Comparison of ENCODE assay signal across 17 cellular contexts in genomic region chr22:31228425-31228824, GRCh38. TPM values are rescaled to one million over a fixed set of nuclear protein-coding genes. Genes with fewer than 3 reads are reported as not detected.
DNase-seq lines count a peak whose midpoint lies in the region; ATAC-seq and TF ChIP-seq lines count a peak whose summit lies in the region.
"Had no signal": no experiment of that assay in that cellular context is flagged by ENCODE, and none has a peak within 500 bp of the region (broad histone marks: within the 10 kb centered on the region; RNA-seq: fewer than 3 reads in every experiment).

No MANE protein-coding gene starts in this region.

- POLR2A ChIA-PET in CD8-positive, alpha-beta T cell (lab: Charles Lee) = interaction anchor here (1.1 kb wide), 1 partner anchor 15 kb away, joined by 5 read pairs; no protein-coding TSS in a partner anchor

- peaks cover 25% of the 10 kb centered on the region for H3K4me1 ChIP-seq in CD8-positive, alpha-beta T cell (ENCODE audit: insufficient read depth, low read length)
- peaks cover 12 to 64% (median 35%) of the 10 kb centered on the region in 3 donors for H3K4me1 ChIP-seq in esophagus squamous epithelium

- H3K36me3 ChIP-seq in CD8-positive, alpha-beta T cell (ENCODE audit: insufficient read depth, low read length) = no peaks in the 10 kb centered on the region
- peaks cover 0 to 25% (median 4%) of the 10 kb centered on the region in 3 donors for H3K36me3 ChIP-seq in esophagus squamous epithelium
- H3K36me3 ChIP-seq: HAP-1, pancreas, thoracic aorta had no signal

- WGBS in esophagus squamous epithelium, 2 donors = 94% methylated on average over 4 to 5 of the region's 5 CpGs

- no peaks in the 10 kb centered on the region for H3K9me3 Mint-ChIP-seq in CD8-positive, alpha-beta T cell

- H3K4me1 Mint-ChIP-seq in CD8-positive, alpha-beta T cell (ENCODE audit: low read depth) = peaks cover 36% of the 10 kb centered on the region

- no peaks in the 10 kb centered on the region for H3K27me3 Mint-ChIP-seq in CD8-positive, alpha-beta T cell (ENCODE audit: low read depth)

- no peak overlapping the region for H3K27ac ChIP-seq in CD8-positive, alpha-beta T cell (ENCODE audit: low read depth, low read length)
- H3K27ac ChIP-seq in esophagus squamous epithelium = peak overlapping the region in 3 of 4 donors; percentile 5 to 74 (median 55)

- CTCF ChIA-PET in CD8-positive, alpha-beta T cell (lab: Charles Lee) = interaction anchor here (0.6 to 8.8 kb wide), 5 partner anchors 16 to 594 kb away, joined by 3 to 98 read pairs (median 4); partner anchors contain the start of genes LIMK2 and SLC35E4

- DNase-seq in CD8-positive, alpha-beta T cell = no peak
- DNase-seq in NCI-H82 treated with DMSO at 0.1 percent for 48 hours (lab: John Stamatoyannopoulos, UW; ENCODE audit: unreplicated experiment) (peak; percentile 80), esophagus squamous epithelium (lab: John Stamatoyannopoulos, UW) (no peak), retinal pigment epithelial cell (ENCODE audit: low read depth) (peak; percentile 62), NCI-H2107 (lab: John Stamatoyannopoulos, UW) (no peak), RPMI8226 (no peak), NCI-H1092 treated with DMSO at 0.1 percent for 48 hours (lab: John Stamatoyannopoulos, UW) (no peak)
- DNase-seq: activated CD4-positive, alpha-beta T cell treated with anti-CD3 and anti-CD28 coated beads for 1 hour; activated naive CD4-positive, alpha-beta T cell; DMS 273 treated with DMSO at 0.1 percent for 48 hours; NCI-H2029 treated with DMSO at 0.1 percent for 48 hours; NCI-H510A treated with DMSO at 0.1 percent for 48 hours; pancreas; T1000 had no signal

- H3K36me3 Mint-ChIP-seq in CD8-positive, alpha-beta T cell = peaks cover 23% of the 10 kb centered on the region

- TF ChIP-seq POLR2A in esophagus squamous epithelium (IDR thresholded peaks at IDR 0.05) = no peak

- H3K27ac Mint-ChIP-seq in CD8-positive, alpha-beta T cell = peak overlapping the region; percentile 92

- no peaks in the 10 kb centered on the region for H3K27me3 ChIP-seq in CD8-positive, alpha-beta T cell (ENCODE audit: insufficient read depth, low read length)
- H3K27me3 ChIP-seq in esophagus squamous epithelium = no peaks in the 10 kb centered on the region
- H3K27me3 ChIP-seq: pancreas had no signal

- no peak overlapping the region for H3K4me3 Mint-ChIP-seq in CD8-positive, alpha-beta T cell

- no peaks in the 10 kb centered on the region for H3K9me3 ChIP-seq in CD8-positive, alpha-beta T cell (ENCODE audit: low read length)
- H3K9me3 ChIP-seq in esophagus squamous epithelium = no peaks in the 10 kb centered on the region
- H3K9me3 ChIP-seq: HAP-1, pancreas, thoracic aorta had no signal

- no peak for TF ChIP-seq CTCF in CD8-positive, alpha-beta T cell (IDR thresholded peaks at IDR 0.05)
- TF ChIP-seq CTCF in esophagus squamous epithelium (IDR thresholded peaks at IDR 0.05) = no peak
- no peak for TF ChIP-seq CTCF in retinal pigment epithelial cell (conservative IDR thresholded peaks at IDR 0.05; ENCODE audit: low read depth, low read length)

- ATAC-seq in CD8-positive, alpha-beta T cell = no peak
- ATAC-seq in HG03354 (IDR thresholded peaks at IDR 0.05; ENCODE audit: poor library complexity, severe bottlenecking, unreplicated experiment) = no peak

- intact Hi-C loops in CD8-positive, alpha-beta T cell (cut with DNase I, micrococcal nuclease) = no loop called here
- intact Hi-C loops in esophagus squamous epithelium (cut with DNase I) = no loop called here

- H3K4me3 ChIP-seq in CD8-positive, alpha-beta T cell (ENCODE audit: low read depth, low read length) = no peak overlapping the region
- no peak overlapping the region for H3K4me3 ChIP-seq in esophagus squamous epithelium
- H3K4me3 ChIP-seq in retinal pigment epithelial cell (ENCODE audit: low read length) = no peak overlapping the region
- H3K4me3 ChIP-seq: HAP-1, pancreas, thoracic aorta had no signal

RNA-seq across cellular contexts. Expression of gene LIMK2, which starts 16.3 kb away (rescaled TPM):
- total RNA-seq in CD8-positive, alpha-beta T cell = 1 to 10 TPM; 8.4 to 9.1 TPM
- total RNA-seq in esophagus squamous epithelium = 100 to 1,000 TPM in 2 of 4 donors, 10 to 100 TPM in 2; 61.8 to 134 (median 109) TPM

Comparison
In these comparisons a context has a peak if more than half of its experiments do, and no peak if none do; other contexts are left out.
1. DNase-seq: peak in NCI-H82 treated with DMSO at 0.1 percent for 48 hours (single experiment) and retinal pigment epithelial cell (single experiment); none in CD8-positive, alpha-beta T cell (0 of 7), esophagus squamous epithelium (single experiment), NCI-H2107 (single experiment), RPMI8226 (single experiment) and NCI-H1092 treated with DMSO at 0.1 percent for 48 hours (single experiment).
2. RNA of gene LIMK2, which starts 16.3 kb away (total RNA-seq): 61.8 to 134 TPM in esophagus squamous epithelium; 8.4 to 9.1 TPM in CD8-positive, alpha-beta T cell; every median in the first group is over 4 times any median in the second.